9 cellular contexts compared by ENCODE assay signal in genomic region chr6:56890683-56891429, GRCh38.
DNase-seq lines count a peak whose midpoint lies in the region; ATAC-seq and TF ChIP-seq lines count a peak whose summit lies in the region.
"Had no signal": no experiment of that assay in that cellular context is flagged by ENCODE, and none has a peak within 500 bp of the region (broad histone marks: within the 10 kb centered on the region; RNA-seq: fewer than 3 reads in every experiment).

No MANE protein-coding gene starts in this region.

- H2AFZ ChIP-seq in HCT116 (ENCODE audit: low read depth, low read length, poor library complexity, severe bottlenecking) (no peak overlapping the region), MM.1S (ENCODE audit: low read length) (no peak overlapping the region)

- H3K27me3 Mint-ChIP-seq in activated CD8-positive, alpha-beta T cell treated with anti-CD3 and anti-CD28 coated beads for 36 hours, result no peaks in the 10 kb centered on the region
- peaks cover 3% of the 10 kb centered on the region for H3K27me3 Mint-ChIP-seq in activated CD8-positive, alpha-beta T cell treated with anti-CD3 and anti-CD28 coated beads, Interleukin-2, amount 10 ng/mL, durations not matched to agents 7 days and 5 days (ENCODE audit: low read depth)

- H3K27ac Mint-ChIP-seq in activated CD8-positive, alpha-beta T cell treated with anti-CD3 and anti-CD28 coated beads for 36 hours, result no peak overlapping the region
- no peak overlapping the region for H3K27ac Mint-ChIP-seq in activated CD8-positive, alpha-beta T cell treated with anti-CD3 and anti-CD28 coated beads, Interleukin-2, amount 10 ng/mL, durations not matched to agents 7 days and 5 days
- H3K27ac Mint-ChIP-seq: activated naive CD8-positive, alpha-beta T cell treated with anti-CD3 and anti-CD28 coated beads, Interleukin-2, amount 10 ng/mL, durations not matched to agents 7 days and 5 days had no signal

- TF ChIP-seq CTCF in activated CD8-positive, alpha-beta T cell treated with anti-CD3 and anti-CD28 coated beads for 36 hours (IDR thresholded peaks at IDR 0.05), result no peak
- TF ChIP-seq CTCF in HCT116 (IDR thresholded peaks at IDR 0.05 in 2 of 3, conservative IDR thresholded peaks at IDR 0.05 in 1 of 3; ENCODE audit: borderline replicate concordance in 1 of 3, insufficient read depth in 1 of 3, low read depth in 2 of 3, low read length in 2 of 3), result no peak
- TF ChIP-seq CTCF in MM.1S (IDR thresholded peaks at IDR 0.05; ENCODE audit: low read length), result no peak

- no peaks in the 10 kb centered on the region for H3K9me3 Mint-ChIP-seq in activated CD8-positive, alpha-beta T cell treated with anti-CD3 and anti-CD28 coated beads for 36 hours
- no peaks in the 10 kb centered on the region for H3K9me3 Mint-ChIP-seq in activated CD8-positive, alpha-beta T cell treated with anti-CD3 and anti-CD28 coated beads, Interleukin-2, amount 10 ng/mL, durations not matched to agents 7 days and 5 days (ENCODE audit: insufficient read depth)
- H3K9me3 Mint-ChIP-seq: activated naive CD8-positive, alpha-beta T cell treated with anti-CD3 and anti-CD28 coated beads, Interleukin-2, amount 10 ng/mL, durations not matched to agents 7 days and 5 days had no signal

- H3K4me3 ChIP-seq in HCT116 (replicated peaks in 1 of 2; ENCODE audit: low read depth in 1 of 2, low read length in 2 of 2), result no peak overlapping the region
- H3K4me3 ChIP-seq in MM.1S (ENCODE audit: low read length), result no peak overlapping the region
- H3K4me3 ChIP-seq in skeletal muscle satellite cell (ENCODE audit: low read length), result peak overlapping the region; percentile 1

- H3K79me2 ChIP-seq in HCT116 (ENCODE audit: insufficient read depth, low read length) (peaks cover 8% of the 10 kb centered on the region; the same call in 1 of the 2 replicates), MM.1S (ENCODE audit: low read length) (no peaks in the 10 kb centered on the region)

- H3K27me3 ChIP-seq in HCT116 (ENCODE audit: insufficient read depth, low read length) (no peaks in the 10 kb centered on the region), MM.1S (replicated peaks; ENCODE audit: insufficient read depth, low read length) (no peaks in the 10 kb centered on the region), skeletal muscle satellite cell (ENCODE audit: control insufficient read depth, insufficient read depth, low read length) (no peaks in the 10 kb centered on the region)

- H3K4me2 ChIP-seq in HCT116 (ENCODE audit: low read length) (0 out of 2 replicates have a peak overlapping the region, but pooled peaks have one; percentile 16), MM.1S (ENCODE audit: low read depth, low read length) (0 out of 2 replicates have a peak overlapping the region, but pooled peaks have one; percentile 13), skeletal muscle satellite cell (ENCODE audit: low read length) (peak overlapping the region; percentile 33)

- RAD21 ChIA-PET in HCT116 (lab: Charles Lee; ENCODE audit: low non-redundant PET in 1 of 2, low total read pairs in 2 of 2, uncharacterized antibody in 2 of 2, unreplicated experiment in 2 of 2), result no interaction called here

- H3F3A ChIP-seq in MM.1S (ENCODE audit: insufficient read depth, low read length), result no peaks in the 10 kb centered on the region

- no peak for TF ChIP-seq POLR2A in HCT116 (IDR thresholded peaks at IDR 0.05; ENCODE audit: borderline replicate concordance, extremely low read depth, insufficient read depth, insufficient read length)

- H3K4me1 Mint-ChIP-seq in activated CD8-positive, alpha-beta T cell treated with anti-CD3 and anti-CD28 coated beads for 36 hours (ENCODE audit: low read depth), result peaks cover 14% of the 10 kb centered on the region
- peaks cover 12% of the 10 kb centered on the region for H3K4me1 Mint-ChIP-seq in activated CD8-positive, alpha-beta T cell treated with anti-CD3 and anti-CD28 coated beads, Interleukin-2, amount 10 ng/mL, durations not matched to agents 7 days and 5 days (ENCODE audit: low read depth)

- peak; percentile 66 for ATAC-seq in activated CD8-positive, alpha-beta T cell treated with anti-CD3 and anti-CD28 coated beads for 36 hours
- no peak for ATAC-seq in activated CD8-positive, alpha-beta T cell treated with anti-CD3 and anti-CD28 coated beads, Interleukin-2, amount 10 ng/mL, durations not matched to agents 7 days and 5 days
- no peak for ATAC-seq in HCT116

- peak; percentile 35 for DNase-seq in activated CD8-positive, alpha-beta T cell treated with anti-CD3 and anti-CD28 coated beads for 36 hours
- no peak for DNase-seq in activated CD8-positive, alpha-beta T cell treated with anti-CD3 and anti-CD28 coated beads, Interleukin-2, amount 10 ng/mL, durations not matched to agents 7 days and 5 days
- no peak for DNase-seq in HCT116 (ENCODE audit: low read depth, low spot score)
- peak; percentile 56 for DNase-seq in MM.1S
- DNase-seq in dedifferentiated amniotic fluid mesenchymal stem cell (ENCODE audit: extremely low spot score), result peak; percentile 89
- no peak for DNase-seq in HK-2 (ENCODE audit: unreplicated experiment)
- no peak for DNase-seq in activated effector memory CD4-positive, alpha-beta T cell treated with anti-CD3 and anti-CD28 coated beads, Interleukin-2, amount 50 U/mL, for 16 hours
- DNase-seq: activated naive CD8-positive, alpha-beta T cell treated with anti-CD3 and anti-CD28 coated beads, Interleukin-2, amount 10 ng/mL, durations not matched to agents 7 days and 5 days had no signal

- H3K36me3 ChIP-seq in HCT116 (ENCODE audit: control insufficient read depth in 1 of 2, insufficient read depth in 2 of 2, low read length in 2 of 2), result peaks cover 3 to 16% of the 10 kb centered on the region in 2 experiments; a peak in 2 of 4 replicates
- H3K36me3 ChIP-seq in MM.1S (replicated peaks; ENCODE audit: insufficient read depth, low read length), result no peaks in the 10 kb centered on the region
- no peaks in the 10 kb centered on the region for H3K36me3 ChIP-seq in skeletal muscle satellite cell (ENCODE audit: insufficient read depth, low read length)

- CTCF ChIA-PET in activated CD8-positive, alpha-beta T cell treated with anti-CD3 and anti-CD28 coated beads for 36 hours (lab: Charles Lee), result interaction anchor here (0.6 to 3.4 kb wide), 3 partner anchors 12 to 1071 kb away, joined by 3 to 28 read pairs (median 3); no protein-coding TSS in a partner anchor
- CTCF ChIA-PET in activated CD8-positive, alpha-beta T cell treated with anti-CD3 and anti-CD28 coated beads, Interleukin-2, amount 10 ng/mL, durations not matched to agents 7 days and 5 days (lab: Charles Lee), result interaction anchor here (0.7 to 2.6 kb wide), 4 partner anchors 12 to 39 kb away, joined by 3 to 11 read pairs (median 6); no protein-coding TSS in a partner anchor
- CTCF ChIA-PET in HCT116 (lab: Charles Lee), result interaction anchor here (1.0 to 6.8 kb wide), 3 partner anchors 12 to 64 kb away, joined by 3 to 55 read pairs (median 3); partner anchors contain the start of gene BEND6

- BruUV-seq in HCT116 (replicated peaks; lab: Mats Ljungman, UMichigan), result no TSS peak

- no peak overlapping the region for H3K9ac ChIP-seq in HCT116 (ENCODE audit: low read length)
- no peak overlapping the region for H3K9ac ChIP-seq in MM.1S (ENCODE audit: low read length)
- H3K9ac ChIP-seq in skeletal muscle satellite cell (ENCODE audit: low read depth, low read length), result peak overlapping the region; percentile 78

- no peak overlapping the region for H3K4me3 Mint-ChIP-seq in activated CD8-positive, alpha-beta T cell treated with anti-CD3 and anti-CD28 coated beads for 36 hours
- no peak overlapping the region for H3K4me3 Mint-ChIP-seq in activated CD8-positive, alpha-beta T cell treated with anti-CD3 and anti-CD28 coated beads, Interleukin-2, amount 10 ng/mL, durations not matched to agents 7 days and 5 days
- H3K4me3 Mint-ChIP-seq: activated naive CD8-positive, alpha-beta T cell treated with anti-CD3 and anti-CD28 coated beads, Interleukin-2, amount 10 ng/mL, durations not matched to agents 7 days and 5 days had no signal

- POLR2A ChIA-PET in activated CD8-positive, alpha-beta T cell treated with anti-CD3 and anti-CD28 coated beads for 36 hours (lab: Charles Lee), result no interaction called here
- POLR2A ChIA-PET in activated CD8-positive, alpha-beta T cell treated with anti-CD3 and anti-CD28 coated beads, Interleukin-2, amount 10 ng/mL, durations not matched to agents 7 days and 5 days (lab: Charles Lee), result no interaction called here
- POLR2A ChIA-PET in HCT116 (lab: Charles Lee), result no interaction called here

- TF ChIP-seq RAD21 in HCT116 (IDR thresholded peaks at IDR 0.05; ENCODE audit: low read depth), result no peak

- H3K4me1 ChIP-seq in HCT116 (ENCODE audit: control insufficient read depth in 1 of 2, insufficient read depth in 2 of 2, low read length in 2 of 2) (peaks cover 0 to 16% of the 10 kb centered on the region in 2 experiments; a peak in 2 of 4 replicates), MM.1S (ENCODE audit: low read length) (peaks cover 7% of the 10 kb centered on the region), skeletal muscle satellite cell (ENCODE audit: control insufficient read depth, insufficient read depth, low read length) (peaks cover 24% of the 10 kb centered on the region)

- H4K20me1 ChIP-seq in HCT116 (ENCODE audit: insufficient read depth) (no peaks in the 10 kb centered on the region), MM.1S (ENCODE audit: insufficient read depth, low read length) (no peaks in the 10 kb centered on the region)

- H3K27ac ChIP-seq in HCT116 (ENCODE audit: low read depth, low read length) (no peak overlapping the region), MM.1S (ENCODE audit: low read length) (no peak overlapping the region)

- no peaks in the 10 kb centered on the region for H3K36me3 Mint-ChIP-seq in activated CD8-positive, alpha-beta T cell treated with anti-CD3 and anti-CD28 coated beads for 36 hours (ENCODE audit: low read depth)
- H3K36me3 Mint-ChIP-seq in activated CD8-positive, alpha-beta T cell treated with anti-CD3 and anti-CD28 coated beads, Interleukin-2, amount 10 ng/mL, durations not matched to agents 7 days and 5 days (ENCODE audit: low read depth), result no peaks in the 10 kb centered on the region
- H3K36me3 Mint-ChIP-seq: activated naive CD8-positive, alpha-beta T cell treated with anti-CD3 and anti-CD28 coated beads, Interleukin-2, amount 10 ng/mL, durations not matched to agents 7 days and 5 days had no signal

- H3K9me3 ChIP-seq in HCT116 (ENCODE audit: control insufficient read depth in 1 of 2, insufficient read depth in 1 of 2, low read depth in 1 of 2, low read length in 2 of 2) (no peaks in the 10 kb centered on the region), MM.1S (replicated peaks; ENCODE audit: insufficient read depth, low read length) (no peaks in the 10 kb centered on the region), skeletal muscle satellite cell (replicated peaks; ENCODE audit: low read length) (no peaks in the 10 kb centered on the region)

- intact Hi-C loops in activated CD8-positive, alpha-beta T cell treated with anti-CD3 and anti-CD28 coated beads for 36 hours (cut with micrococcal nuclease), result no loop called here
- intact Hi-C loops in HCT116 (cut with micrococcal nuclease), result no loop called here

- H3K9me2 ChIP-seq in HCT116 (ENCODE audit: insufficient read depth) (no peaks in the 10 kb centered on the region), MM.1S (replicated peaks; ENCODE audit: insufficient read depth, low read length) (no peaks in the 10 kb centered on the region)

Comparison
In these comparisons a context has a peak if more than half of its experiments do, and no peak if none do; other contexts are left out.
1. DNase-seq: peak in activated CD8-positive, alpha-beta T cell treated with anti-CD3 and anti-CD28 coated beads for 36 hours (single experiment), MM.1S (single experiment) and dedifferentiated amniotic fluid mesenchymal stem cell (single experiment); none in activated CD8-positive, alpha-beta T cell treated with anti-CD3 and anti-CD28 coated beads, Interleukin-2, amount 10 ng/mL, durations not matched to agents 7 days and 5 days (single experiment), HCT116 (single experiment), HK-2 (single experiment) and activated effector memory CD4-positive, alpha-beta T cell treated with anti-CD3 and anti-CD28 coated beads, Interleukin-2, amount 50 U/mL, for 16 hours (single experiment).
2. Peak in every context shown above with its lines, with median percentiles within 50 percentile points of each other: H3K4me2 ChIP-seq.